1 cellular context compared by ENCODE assay signal in genomic region chr12:59084758-59085383, GRCh38.
TF ChIP-seq lines count a peak whose summit lies in the region.

No MANE protein-coding gene starts in this region.

TF ChIP-seq in H1, 55 proteins besides CTCF, POLR2A, EP300 and RAD21:
- TF ChIP-seq ATF2 (IDR thresholded peaks at IDR 0.05; ENCODE audit: low read length) (no peak), TEAD4 (IDR thresholded peaks at IDR 0.05; ENCODE audit: low read depth, low read length) (peak; percentile 72; the same call in 1 of the 2 replicates), MAFK (IDR thresholded peaks at IDR 0.05; ENCODE audit: low read depth, low read length) (no peak), YY1 (IDR thresholded peaks at IDR 0.05; ENCODE audit: low read depth, low read length) (peak; percentile 87), RBBP5 (IDR thresholded peaks at IDR 0.05; ENCODE audit: borderline replicate concordance, low read depth, low read length) (no peak), SP1 (IDR thresholded peaks at IDR 0.05; ENCODE audit: low read depth, low read length) (no peak), CTBP2 (IDR thresholded peaks at IDR 0.05; ENCODE audit: borderline replicate concordance, insufficient read depth, insufficient read length, low read length) (no peak), TAF1 (IDR thresholded peaks at IDR 0.05; ENCODE audit: low read depth, low read length) (no peak), TAF7 (optimal IDR thresholded peaks at IDR 0.05; ENCODE audit: borderline replicate concordance, low read depth, low read length) (no peak), ZNF274 (IDR thresholded peaks at IDR 0.05; ENCODE audit: borderline replicate concordance, extremely low read depth, low read length) (no peak)
TF ChIP-seq in H1: peak in this region for 2.
